In the genomic region with DNA sequence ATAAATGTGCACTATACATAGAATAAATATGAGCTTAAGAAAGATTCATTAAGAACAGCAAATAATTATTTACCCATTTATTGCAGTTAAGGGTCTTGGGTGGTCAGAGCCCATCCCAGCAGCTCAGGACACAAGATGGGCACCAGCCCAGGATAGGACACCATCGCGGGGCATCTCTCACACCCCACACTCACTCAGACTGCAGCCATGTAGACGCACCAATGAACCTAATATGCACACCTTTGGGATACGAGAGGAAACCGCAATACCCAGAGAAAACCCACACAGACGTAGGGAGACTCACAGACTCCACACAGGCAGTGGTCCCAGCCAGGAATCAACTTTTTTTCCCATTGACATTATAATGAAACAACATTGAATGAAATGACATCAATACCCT, we compare ENCODE assay signal across 27 cellular contexts. TPM values are rescaled to one million over a fixed set of nuclear protein-coding genes. Genes with fewer than 3 reads are reported as not detected.
DNase-seq lines count a peak whose midpoint lies in the region; ATAC-seq lines count a peak whose summit lies in the region.
"Had no signal": no experiment of that assay in that cellular context is flagged by ENCODE, and none has a peak within 500 bp of the region (broad histone marks: within the 10 kb centered on the region; RNA-seq: fewer than 3 reads in every experiment).

No MANE protein-coding gene starts in this region.

- no peak overlapping the region for H2BK120ac ChIP-seq in trophoblast cell (ENCODE audit: insufficient read depth, low read length, poor library complexity)

- H3K4me1 ChIP-seq in trophoblast cell (ENCODE audit: control insufficient read depth in 1 of 2, insufficient read depth in 2 of 2, low read length in 2 of 2): no peaks in the 10 kb centered on the region
- H3K4me1 ChIP-seq: right atrium auricular region, transverse colon had no signal

- no peak overlapping the region for H2AK5ac ChIP-seq in trophoblast cell (ENCODE audit: low read length)

- no peak overlapping the region for H3K23ac ChIP-seq in trophoblast cell (ENCODE audit: low read length)

- peak; percentile 26 for DNase-seq in cardiac septum (ENCODE audit: low spot score)
- no peak for DNase-seq in left cardiac atrium
- no peak for DNase-seq in SK-N-MC (ENCODE audit: low read depth, low spot score)
- DNase-seq in islet precursor cell: peak; percentile 12
- DNase-seq in GM03348 (ENCODE audit: low spot score): no peak
- no peak for DNase-seq in trophoblast cell
- DNase-seq: activated CD4-positive, alpha-beta T cell treated with anti-CD3 and anti-CD28 coated beads, Interleukin-2, amount 50 U/mL, for 4 hours; activated naive CD4-positive, alpha-beta T cell treated with anti-CD3 and anti-CD28 coated beads for 36 hours; aorta; C1 segment of cervical spinal cord; cortex of kidney; DND-41; effector memory CD4-positive, alpha-beta T cell; HFFc6; hypothalamus; Kasumi-1; mammary epithelial cell; NCI-H1417 treated with DMSO at 0.1 percent for 48 hours; NCI-H2029 treated with DMSO at 0.1 percent for 48 hours; NCI-H526 treated with DMSO at 0.1 percent for 48 hours; NK-92 treated with Interleukin-12 subunit alpha and Interleukin-12 subunit beta, amount 100 ng/mL, for 24 hours; PC-3; SK-N-SH; stimulated activated CD4-positive, alpha-beta T cell treated with anti-CD3 and anti-CD28 coated beads, Interleukin-1b, Interleukin-23, amount 100 ng/mL, for 48 hours; transverse colon had no signal

- H2BK5ac ChIP-seq in trophoblast cell (ENCODE audit: low read depth, low read length, poor library complexity): no peak overlapping the region

- ATAC-seq in left cardiac atrium (no peak), GM21528 (IDR thresholded peaks at IDR 0.05; ENCODE audit: low FRiP score, unreplicated experiment) (no peak)
- ATAC-seq: PC-3 had no signal

- H3K36me3 ChIP-seq in SK-N-MC (ENCODE audit: insufficient read depth, low read length) (0 out of 2 replicates have a peak, but pooled peaks cover under 1% of the 10 kb centered on the region), trophoblast cell (ENCODE audit: control insufficient read depth in 1 of 2, insufficient read depth in 2 of 2, low read length in 2 of 2) (no peaks in the 10 kb centered on the region)
- H3K36me3 ChIP-seq: right atrium auricular region, transverse colon had no signal

- no peak overlapping the region for H3K18ac ChIP-seq in trophoblast cell (ENCODE audit: low read length)

- no peak overlapping the region for H3K4me2 ChIP-seq in trophoblast cell (ENCODE audit: low read length)
- H3K4me2 ChIP-seq: SK-N-SH had no signal

- H3K4me3 ChIP-seq in SK-N-MC (peak overlapping the region; percentile 60), trophoblast cell (ENCODE audit: low read depth, low read length) (no peak overlapping the region)
- H3K4me3 ChIP-seq: right atrium auricular region, transverse colon had no signal

- intact Hi-C loops in cardiac septum (cut with DNase I): no loop called here
- intact Hi-C loops in left cardiac atrium (cut with DNase I): no loop called here

- H3K79me1 ChIP-seq in trophoblast cell (ENCODE audit: low read length): no peaks in the 10 kb centered on the region

- H3K9ac ChIP-seq in SK-N-MC (ENCODE audit: insufficient read length) (peak overlapping the region; percentile 80), trophoblast cell (ENCODE audit: low read length) (no peak overlapping the region)
- H3K9ac ChIP-seq: SK-N-SH had no signal

- H2BK12ac ChIP-seq in trophoblast cell (ENCODE audit: low read length): no peak overlapping the region

- H4K8ac ChIP-seq in trophoblast cell (ENCODE audit: low read depth, low read length): no peak overlapping the region

- H3K9me3 ChIP-seq in SK-N-MC (ENCODE audit: low read depth, low read length) (no peaks in the 10 kb centered on the region), trophoblast cell (ENCODE audit: insufficient read depth, low read depth, low read length) (peaks cover 1% of the 10 kb centered on the region)
- H3K9me3 ChIP-seq: right atrium auricular region, SK-N-SH, transverse colon had no signal

- H4K12ac ChIP-seq in trophoblast cell (ENCODE audit: low read depth, low read length): no peak overlapping the region

- no peak overlapping the region for H4K91ac ChIP-seq in trophoblast cell (ENCODE audit: low read depth, low read length)

- no peak overlapping the region for H2AFZ ChIP-seq in trophoblast cell (ENCODE audit: insufficient read depth, low read length, poor library complexity)

- H3K14ac ChIP-seq in trophoblast cell (ENCODE audit: low read length): no peak overlapping the region

- H3K4ac ChIP-seq in trophoblast cell (ENCODE audit: low read depth, low read length): no peak overlapping the region

- H3K27me3 ChIP-seq in trophoblast cell (ENCODE audit: insufficient read depth, low read length): no peaks in the 10 kb centered on the region
- H3K27me3 ChIP-seq: right atrium auricular region had no signal

- H3K27ac ChIP-seq in SK-N-MC: peak overlapping the region; percentile 100
- H3K27ac ChIP-seq in trophoblast cell (ENCODE audit: low read depth, low read length): no peak overlapping the region
- H3K27ac ChIP-seq: right atrium auricular region, transverse colon had no signal

- no peaks in the 10 kb centered on the region for H3K79me2 ChIP-seq in trophoblast cell (ENCODE audit: control insufficient read depth, insufficient read depth, low read length, poor library complexity)

- WGBS in trophoblast cell (ENCODE audit: extremely low coverage, insufficient coverage, insufficient read length): no CpG with 5 or more reads among the region's 6 CpGs

RNA-seq across cellular contexts. Expression of gene CARD11, which starts 36.0 kb away (rescaled TPM):
- total RNA-seq in cardiac septum: 0.32 TPM
- 1 to 10 TPM in 1 of 2 donors, under 1 TPM in 1; 0.42 to 1.3 TPM for total RNA-seq in left cardiac atrium
- 2.4 and 2.7 TPM in 2 replicates for polyA plus RNA-seq in trophoblast cell (2013)
- total RNA-seq: HFFc6, PC-3 had no signal
- polyA plus RNA-seq: SK-N-SH had no signal

Comparison
In these comparisons a context has a peak if more than half of its experiments do, and no peak if none do; other contexts are left out.
1. DNase-seq: peak in cardiac septum (single experiment) and islet precursor cell (single experiment); none in left cardiac atrium (single experiment), SK-N-MC (single experiment), GM03348 (single experiment) and trophoblast cell (0 of 2).